15 cellular contexts compared by ENCODE assay signal in the genomic region with DNA sequence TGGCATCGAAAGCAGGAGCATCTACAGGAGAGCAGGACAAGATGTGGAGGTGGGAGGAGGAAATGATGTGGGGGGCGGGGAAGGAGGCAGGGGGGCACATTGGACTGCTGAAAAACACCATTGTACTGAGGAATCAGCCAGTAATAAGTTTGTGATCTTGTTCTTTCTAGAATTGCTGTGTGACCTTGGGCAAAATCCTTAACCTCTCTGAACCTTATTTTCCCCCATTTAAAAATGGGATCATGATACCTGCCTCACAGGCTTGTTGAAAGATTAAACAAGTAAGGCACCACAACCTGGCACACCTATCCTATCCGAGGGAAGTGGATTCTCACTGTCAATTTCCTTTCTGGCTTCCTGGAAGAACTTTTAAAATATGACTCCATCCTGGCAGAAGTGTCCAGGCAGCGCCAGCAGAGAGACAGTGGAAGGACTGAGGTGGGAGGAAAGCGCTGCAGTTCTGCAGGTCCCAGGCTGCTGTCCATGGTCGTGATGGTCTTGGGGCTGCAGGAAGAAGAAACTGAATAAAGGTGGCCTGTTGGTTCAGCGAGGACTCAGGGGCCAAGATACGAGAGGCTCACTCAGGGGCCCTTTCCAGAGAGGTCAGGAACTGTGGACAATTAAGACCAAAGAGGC. TPM values are rescaled to one million over a fixed set of nuclear protein-coding genes. Genes with fewer than 3 reads are reported as not detected.
DNase-seq lines count a peak whose midpoint lies in the region; ATAC-seq, FAIRE-seq and TF ChIP-seq lines count a peak whose summit lies in the region.
"Had no signal": no experiment of that assay in that cellular context is flagged by ENCODE, and none has a peak within 500 bp of the region (broad histone marks: within the 10 kb centered on the region; RNA-seq: fewer than 3 reads in every experiment).

No MANE protein-coding gene starts in this region.

- peaks cover 49% of the 10 kb centered on the region for H3K27me3 Mint-ChIP-seq in activated T-cell treated with anti-CD3 and anti-CD28 coated beads, Interleukin-2, amount 50 U/mL, for 24 hours

- peak; percentile 9 for ATAC-seq in GM18907 (IDR thresholded peaks at IDR 0.05; ENCODE audit: unreplicated experiment)
- ATAC-seq in K562 = peak; percentile 41
- ATAC-seq in left lobe of liver = no peak
- ATAC-seq: stimulated activated memory B cell treated with anti-CD40 and anti-IgM and Interleukin-4, amounts not matched to agents 10 μg/mL and 1 μg/mL and 100 μg/mL, for 72 hours had no signal

- H3K9me3 ChIP-seq in K562 (replicated peaks; ENCODE audit: control insufficient read depth, insufficient read depth, low read depth, low read length) (no peaks in the 10 kb centered on the region), liver (ENCODE audit: control insufficient read depth in 4 of 4, low read length in 3 of 4) (no peaks in the 10 kb centered on the region)
- H3K9me3 ChIP-seq: SJSA1, transverse colon had no signal

- intact Hi-C loops in K562 (cut with micrococcal nuclease) = loop anchor here (1.0 to 10.0 kb wide), 3 partner anchors 91 to 392 kb away; no protein-coding TSS in a partner anchor

- TF ChIP-seq POLR2A in K562 (conservative IDR thresholded peaks at IDR 0.05) (no peak), GM12892 (IDR thresholded peaks at IDR 0.05; ENCODE audit: low read depth, low read length) (no peak)

- no peaks in the 10 kb centered on the region for H3K4me1 Mint-ChIP-seq in activated T-cell treated with anti-CD3 and anti-CD28 coated beads, Interleukin-2, amount 50 U/mL, for 24 hours (ENCODE audit: low read depth)
- H3K4me1 Mint-ChIP-seq: stimulated activated memory B cell treated with anti-CD40 and anti-IgM and Interleukin-4, amounts not matched to agents 10 μg/mL and 1 μg/mL and 100 μg/mL, for 72 hours had no signal

- FAIRE-seq in K562 (lab: Jason Lieb, UNC) = no peak
- no peak for FAIRE-seq in GM12892 (lab: Jason Lieb, UNC)

- DNase-seq in K562 (ENCODE audit: extremely low read depth in 1 of 4, low spot score in 3 of 4) (no peak), GM12892 (ENCODE audit: insufficient read length) (no peak), left lobe of liver (ENCODE audit: low spot score) (no peak), SW 1271 (lab: John Stamatoyannopoulos, UW) (no peak)
- no peak for DNase-seq in activated T-cell treated with anti-CD3 and anti-CD28 coated beads, Interleukin-2, amount 50 U/mL, for 24 hours
- DNase-seq: activated CD4-positive, alpha-beta T cell treated with anti-CD3 and anti-CD28 coated beads, Interleukin-2, amount 50 U/mL, for 1 hour had no signal

- in situ Hi-C loops in K562 (cut with MboI) = loop anchor here (10.0 to 25.0 kb wide), 3 partner anchors 181 to 384 kb away; no protein-coding TSS in a partner anchor

- no peak overlapping the region for H2AFZ ChIP-seq in K562 (ENCODE audit: low read depth, low read length)
- H2AFZ ChIP-seq: parathyroid adenoma had no signal

- H3K4me1 ChIP-seq in K562 (replicated peaks in 1 of 2; ENCODE audit: control insufficient read depth in 2 of 2, insufficient read depth in 2 of 2, low read length in 2 of 2) (peaks cover 0 to 4% of the 10 kb centered on the region in 2 experiments; a peak in 1 of 5 replicates), liver (ENCODE audit: control insufficient read depth in 4 of 4, insufficient read depth in 4 of 4, low read length in 3 of 4) (peaks cover 0 to 6% (median 3%) of the 10 kb centered on the region in 4 donors)
- H3K4me1 ChIP-seq: SJSA1 had no signal

- POLR2A ChIA-PET in K562 (lab: Yijun Ruan, JAX) = no interaction called here

- no peaks in the 10 kb centered on the region for H4K20me1 ChIP-seq in K562 (replicated peaks; ENCODE audit: control insufficient read depth, insufficient read depth, low read length)

- CTCF ChIA-PET in K562 (lab: Yijun Ruan, JAX; ENCODE audit: low intra/inter-chr PET ratio) = interaction anchor here (0.8 to 3.3 kb wide), 3 partner anchors 182 to 274 kb away, joined by 3 to 17 read pairs (median 4); no protein-coding TSS in a partner anchor

- no peaks in the 10 kb centered on the region for H3K36me3 Mint-ChIP-seq in activated T-cell treated with anti-CD3 and anti-CD28 coated beads, Interleukin-2, amount 50 U/mL, for 24 hours (ENCODE audit: low read depth)
- H3K36me3 Mint-ChIP-seq: activated naive CD8-positive, alpha-beta T cell; stimulated activated memory B cell treated with anti-CD40 and anti-IgM and Interleukin-4, amounts not matched to agents 10 μg/mL and 1 μg/mL and 100 μg/mL, for 72 hours had no signal

- no peak for TF ChIP-seq CTCF in K562 (IDR thresholded peaks at IDR 0.05 in 2 of 3, conservative IDR thresholded peaks at IDR 0.05 in 1 of 3; ENCODE audit: insufficient read depth in 2 of 3, low read depth in 1 of 3, low read length in 3 of 3)
- no peak for TF ChIP-seq CTCF in liver (IDR thresholded peaks at IDR 0.05; ENCODE audit: low read depth, low read length, missing input control)

- no peaks in the 10 kb centered on the region for H3K9me3 Mint-ChIP-seq in activated T-cell treated with anti-CD3 and anti-CD28 coated beads, Interleukin-2, amount 50 U/mL, for 24 hours
- H3K9me3 Mint-ChIP-seq: stimulated activated memory B cell treated with anti-CD40 and anti-IgM and Interleukin-4, amounts not matched to agents 10 μg/mL and 1 μg/mL and 100 μg/mL, for 72 hours had no signal

- H3K9me1 ChIP-seq in K562 (ENCODE audit: control insufficient read depth, insufficient read depth, low read length) = no peaks in the 10 kb centered on the region

- H3K27me3 ChIP-seq in K562 (ENCODE audit: control insufficient read depth in 2 of 2, insufficient read depth in 2 of 2, low read length in 2 of 2) (peaks cover 19 to 25% of the 10 kb centered on the region in 2 experiments; a peak in 4 of 5 replicates), liver (ENCODE audit: control insufficient read depth in 4 of 4, insufficient read depth in 4 of 4, low read length in 3 of 4) (peaks cover 0 to 16% (median under 1%) of the 10 kb centered on the region in 4 donors)
- H3K27me3 ChIP-seq: SJSA1 had no signal

- TF ChIP-seq RAD21 in Ishikawa (IDR thresholded peaks at IDR 0.05; ENCODE audit: low read depth) (no peak), K562 (CRISPR knock-in tag; conservative IDR thresholded peaks at IDR 0.05 in 1 of 2, IDR thresholded peaks at IDR 0.05 in 1 of 2) (no peak), liver (IDR thresholded peaks at IDR 0.05) (no peak)

- H3K27ac ChIP-seq in K562 (ENCODE audit: extremely low read depth, low read depth, low read length) (no peak overlapping the region), liver (ENCODE audit: low read depth in 1 of 2, low read length in 2 of 2) (no peak overlapping the region)
- H3K27ac ChIP-seq: HL-60, parathyroid adenoma, SJSA1, transverse colon had no signal

- H3K79me2 ChIP-seq in K562 (ENCODE audit: control insufficient read depth, insufficient read depth, low read length) = no peaks in the 10 kb centered on the region
- H3K79me2 ChIP-seq: parathyroid adenoma had no signal

- TF ChIP-seq EP300 in Ishikawa (IDR thresholded peaks at IDR 0.05; ENCODE audit: borderline replicate concordance) = no peak
- TF ChIP-seq EP300 in K562 (IDR thresholded peaks at IDR 0.05; ENCODE audit: low read length) = no peak

- no peak overlapping the region for H3K4me3 ChIP-seq in K562
- H3K4me3 ChIP-seq in liver (ENCODE audit: low read depth in 1 of 3, low read length in 3 of 3) = no peak overlapping the region
- H3K4me3 ChIP-seq: SJSA1 had no signal

- no peak overlapping the region for H3K4me2 ChIP-seq in K562 (ENCODE audit: insufficient read depth, low read length)

- BruUV-seq in K562 (replicated peaks; lab: Mats Ljungman, UMichigan) = no TSS peak

- H3K36me3 ChIP-seq in K562 (ENCODE audit: control insufficient read depth, insufficient read depth, low read length) (no peaks in the 10 kb centered on the region), liver (ENCODE audit: control insufficient read depth in 4 of 4, insufficient read depth in 3 of 4, low read depth in 1 of 4, low read length in 3 of 4) (no peaks in the 10 kb centered on the region)
- H3K36me3 ChIP-seq: SJSA1, transverse colon had no signal

- 0% methylated on average over 8 of the region's 8 CpGs for WGBS in K562 (ENCODE audit: insufficient coverage, low coverage, missing lambda C conversion rate)
- 29% methylated on average over 8 of the region's 8 CpGs for WGBS in liver

- H3K27ac Mint-ChIP-seq in activated T-cell treated with anti-CD3 and anti-CD28 coated beads, Interleukin-2, amount 50 U/mL, for 24 hours = no peak overlapping the region
- H3K27ac Mint-ChIP-seq: activated naive CD8-positive, alpha-beta T cell; stimulated activated memory B cell treated with anti-CD40 and anti-IgM and Interleukin-4, amounts not matched to agents 10 μg/mL and 1 μg/mL and 100 μg/mL, for 72 hours had no signal

- no peak overlapping the region for H3K9ac ChIP-seq in K562 (ENCODE audit: insufficient read depth in 1 of 2, low read depth in 2 of 2, low read length in 2 of 2)
- no peak overlapping the region for H3K9ac ChIP-seq in liver (ENCODE audit: low read depth in 1 of 2, low read length in 2 of 2)
- H3K9ac ChIP-seq: parathyroid adenoma had no signal

- H3K4me3 Mint-ChIP-seq in activated T-cell treated with anti-CD3 and anti-CD28 coated beads, Interleukin-2, amount 50 U/mL, for 24 hours = no peak overlapping the region
- H3K4me3 Mint-ChIP-seq: activated naive CD8-positive, alpha-beta T cell; stimulated activated memory B cell treated with anti-CD40 and anti-IgM and Interleukin-4, amounts not matched to agents 10 μg/mL and 1 μg/mL and 100 μg/mL, for 72 hours had no signal

TF ChIP-seq in K562, 482 proteins besides CTCF, POLR2A, EP300 and RAD21 (continues in another document):
- no peak for TF ChIP-seq NFATC3 (IDR thresholded peaks at IDR 0.05)

RNA-seq across cellular contexts. Expression of gene ARRDC4, which starts 56.8 kb away (rescaled TPM):
- 6.3 and 18.9 TPM in 2 replicates for total RNA-seq in K562 (2011; cell fraction: chromatin; rRNA removed; ENCODE audit: low replicate concordance)
- 4.2 and 5.5 TPM in 2 replicates for total RNA-seq in K562 (2011; cell fraction: nucleolus; rRNA removed)
- 9.4 and 9.5 TPM in 2 replicates for total RNA-seq in K562 (2011; cell fraction: nucleoplasm; rRNA removed)
- total RNA-seq in K562 (2014; rRNA removed) (12.0 and 12.8 TPM in 2 replicates), K562 (2014; rRNA removed; fragmentation: Illumina TruSeq; extraction: Trizol) (15.8 and 21.2 TPM in 2 replicates), K562 (2015; rRNA removed; fragmentation: Illumina TruSeq; extraction: Trizol) (13.5 and 16.1 TPM in 2 replicates), K562 (2021) (11.4 and 15.8 TPM in 2 replicates), liver (10 to 100 TPM in 1 of 2 donors, 1 to 10 TPM in 1; 3.4 to 13.4 TPM), left lobe of liver (5.1 TPM)
- polyA plus RNA-seq in K562 (2011; rRNA removed) (9.0 and 13.7 TPM in 2 replicates), K562 (2014; fragmentation: Illumina TruSeq; extraction: Trizol) (14.9 and 15.5 TPM in 2 replicates), K562 (2014; fragmentation: Nextera tagmentation; extraction: Ambion mirVana) (1 to 10 TPM; 4.3 to 4.8 TPM), K562 (2014; rRNA removed) (14.4 and 15.0 TPM in 2 replicates), liver (1 to 10 TPM; 2.5 to 4.5 TPM)
- 5.5 and 6.0 TPM in 2 replicates for polyA plus RNA-seq in K562 (2011; cell fraction: cytosol; rRNA removed)
- 10.7 and 12.0 TPM in 2 replicates for polyA plus RNA-seq in K562 (2011; cell fraction: nucleus; rRNA removed)
- 13.4 and 28.2 TPM in 2 replicates for polyA plus RNA-seq in K562 (2012)
- 8.7 and 10.8 TPM in 2 replicates for polyA minus RNA-seq in K562 (2011; rRNA and poly(A)+ RNA removed)
- 4.1 and 5.2 TPM in 2 replicates for polyA minus RNA-seq in K562 (2011; cell fraction: cytosol; rRNA and poly(A)+ RNA removed)
- 5.5 and 7.9 TPM in 2 replicates for polyA minus RNA-seq in K562 (2011; cell fraction: nucleus; rRNA and poly(A)+ RNA removed)
- not detected for polyA plus RNA-seq in GM12892 (2012; ENCODE audit: missing spikeins)
